ENCODE assay signal across 11 cellular contexts in genomic region chr14:91869556-91869955, GRCh38. TPM values are rescaled to one million over a fixed set of nuclear protein-coding genes. Genes with fewer than 3 reads are reported as not detected.
A peak's percentile ranks its signal among the peaks of the same experiment; 100 is the strongest.
DNase-seq lines count a peak whose midpoint lies in the region; ATAC-seq and TF ChIP-seq lines count a peak whose summit lies in the region.
"Had no signal": no experiment of that assay in that cellular context is flagged by ENCODE, and none has a peak within 500 bp of the region (broad histone marks: within the 10 kb centered on the region; RNA-seq: fewer than 3 reads in every experiment).

No MANE protein-coding gene starts in this region.

- peak overlapping the region; percentile 12 to 92 (median 87) for H3K27ac Mint-ChIP-seq in IgD-negative memory B cell
- H3K27ac Mint-ChIP-seq in natural killer cell, result peak overlapping the region; percentile 64 to 75

- no peak overlapping the region for H3K4me3 ChIP-seq in brain microvascular endothelial cell (ENCODE audit: low read depth, low read length)
- H3K4me3 ChIP-seq in foreskin fibroblast (ENCODE audit: low read depth in 1 of 2, low read length in 2 of 2), result no peak overlapping the region
- H3K4me3 ChIP-seq: lung, thoracic aorta had no signal

- DNase-seq in NCI-H345 (lab: John Stamatoyannopoulos, UW), result peak; percentile 14
- no peak for DNase-seq in NCI-H345 treated with DMSO at 0.1 percent for 48 hours (lab: John Stamatoyannopoulos, UW; ENCODE audit: unreplicated experiment)
- DNase-seq in brain microvascular endothelial cell, result peak; percentile 16
- DNase-seq in natural killer cell, result no peak
- DNase-seq in cerebellar nuclear complex (lab: John Stamatoyannopoulos, UW), result no peak
- DNase-seq in foreskin fibroblast, result no peak
- DNase-seq in GM13976 (ENCODE audit: low spot score), result no peak

- no peaks in the 10 kb centered on the region for H3K36me3 ChIP-seq in brain microvascular endothelial cell (replicated peaks)

- no peaks in the 10 kb centered on the region for H3K27me3 ChIP-seq in brain microvascular endothelial cell (replicated peaks)

- no peak overlapping the region for H3K27ac ChIP-seq in brain microvascular endothelial cell

- H3K4me3 Mint-ChIP-seq in IgD-negative memory B cell (peak overlapping the region in 3 of 4 donors; percentile 6 to 87 (median 82)), natural killer cell (peak overlapping the region; percentile 68)

- ATAC-seq in natural killer cell, result no peak

- H3K9me3 Mint-ChIP-seq in IgD-negative memory B cell, result no peaks in the 10 kb centered on the region
- H3K9me3 Mint-ChIP-seq in natural killer cell, result no peaks in the 10 kb centered on the region

- TF ChIP-seq CTCF in brain microvascular endothelial cell (IDR thresholded peaks at IDR 0.05; ENCODE audit: low read depth, low read length, missing control alignments), result no peak
- no peak for TF ChIP-seq CTCF in natural killer cell (IDR thresholded peaks at IDR 0.05)
- no peak for TF ChIP-seq CTCF in foreskin fibroblast (IDR thresholded peaks at IDR 0.05; ENCODE audit: low read depth, low read length)
- TF ChIP-seq CTCF in GM13976 (IDR thresholded peaks at IDR 0.05; ENCODE audit: borderline replicate concordance, control extremely low read depth, extremely low read depth, insufficient read depth, missing control alignments), result no peak

- H3K36me3 Mint-ChIP-seq in IgD-negative memory B cell (no peaks in the 10 kb centered on the region), natural killer cell (no peaks in the 10 kb centered on the region)

- in situ Hi-C loops in brain microvascular endothelial cell (cut with HindIII; ENCODE audit: low pct_ligation_motif_present, low sequenced_read_pairs), result no loop called here
- in situ Hi-C loops in GM13976 (cut with MboI; ENCODE audit: low sequenced_read_pairs, unreplicated experiment), result loop anchor here (25.0 kb wide), 1 partner anchor 207 kb away; no protein-coding TSS in a partner anchor

- H3K4me1 Mint-ChIP-seq in IgD-negative memory B cell (peaks cover 43 to 53% (median 49%) of the 10 kb centered on the region in 3 donors), natural killer cell (peaks cover 77 to 80% of the 10 kb centered on the region in 2 donors)

- intact Hi-C loops in natural killer cell (cut with micrococcal nuclease), result no loop called here

- H3K27me3 Mint-ChIP-seq in IgD-negative memory B cell, result no peaks in the 10 kb centered on the region
- no peaks in the 10 kb centered on the region for H3K27me3 Mint-ChIP-seq in natural killer cell (ENCODE audit: low read depth in 2 of 2)

RNA-seq across cellular contexts. Expression of gene TC2N, which starts 2.2 kb away (rescaled TPM):
- 8.9 TPM for polyA plus RNA-seq in IgD-negative memory B cell
- 100 to 1,000 TPM in 2 of 3 donors, 10 to 100 TPM in 1; 83.1 to 157 (median 126) TPM for total RNA-seq in natural killer cell
- total RNA-seq: A172 had no signal

Comparison
In these comparisons a context has a peak if more than half of its experiments do, and no peak if none do; other contexts are left out.
1. DNase-seq: peak in NCI-H345 (single experiment) and brain microvascular endothelial cell (single experiment); none in NCI-H345 treated with DMSO at 0.1 percent for 48 hours (single experiment), natural killer cell (single experiment), cerebellar nuclear complex (0 of 2), foreskin fibroblast (0 of 2) and GM13976 (single experiment).